Comparison of ENCODE assay signal across 21 cellular contexts in genomic region chr3:103949690-103950089, GRCh38.
"Had no signal": no experiment of that assay in that cellular context is flagged by ENCODE, and none has a peak within 500 bp of the region (broad histone marks: within the 10 kb centered on the region; RNA-seq: fewer than 3 reads in every experiment).

No MANE protein-coding gene starts in this region.

- H3K27me3 Mint-ChIP-seq: activated B cell treated with CpG ODN at 0.5 μM for 24 hours; activated CD4-positive, alpha-beta memory T cell treated with anti-CD3 and anti-CD28 coated beads, Interleukin-2, amount 10 ng/mL, durations not matched to agents 7 days and 5 days; activated naive CD8-positive, alpha-beta T cell treated with anti-CD3 and anti-CD28 coated beads, Interleukin-2, amount 10 ng/mL, durations not matched to agents 7 days and 5 days had no signal

- H2AFZ ChIP-seq: parathyroid adenoma had no signal

- H3K4me3 ChIP-seq: coronary artery, heart left ventricle, upper lobe of left lung had no signal

- H3K36me3 ChIP-seq: heart left ventricle, upper lobe of left lung had no signal

- H3K9me3 Mint-ChIP-seq: activated B cell treated with CpG ODN at 0.5 μM for 24 hours; activated CD4-positive, alpha-beta memory T cell treated with anti-CD3 and anti-CD28 coated beads, Interleukin-2, amount 10 ng/mL, durations not matched to agents 7 days and 5 days; activated naive CD4-positive, alpha-beta T cell treated with anti-CD3 and anti-CD28 coated beads for 36 hours; activated naive CD8-positive, alpha-beta T cell treated with anti-CD3 and anti-CD28 coated beads, Interleukin-2, amount 10 ng/mL, durations not matched to agents 7 days and 5 days; activated T-cell treated with anti-CD3 and anti-CD28 coated beads, Interleukin-2, amount 50 U/mL, for 72 hours; endodermal cell; nephron progenitor cell; T-helper 1 cell treated with Interleukin-12 subunit alpha and Interleukin-12 subunit beta and Interleukin-4 antibody, amounts not matched to agents 30 μg/mL and 1 μg/mL, for 36 hours had no signal

- H3K79me2 ChIP-seq: parathyroid adenoma had no signal

- H3K4me1 ChIP-seq: heart left ventricle, parathyroid adenoma, upper lobe of left lung had no signal

- H3K27ac Mint-ChIP-seq: activated B cell treated with CpG ODN at 0.5 μM for 24 hours; activated CD4-positive, alpha-beta memory T cell treated with anti-CD3 and anti-CD28 coated beads, Interleukin-2, amount 10 ng/mL, durations not matched to agents 7 days and 5 days; activated naive CD4-positive, alpha-beta T cell treated with anti-CD3 and anti-CD28 coated beads for 36 hours; activated naive CD8-positive, alpha-beta T cell treated with anti-CD3 and anti-CD28 coated beads, Interleukin-2, amount 10 ng/mL, durations not matched to agents 7 days and 5 days; activated T-cell treated with anti-CD3 and anti-CD28 coated beads, Interleukin-2, amount 50 U/mL, for 72 hours; endodermal cell; nephron progenitor cell; T-helper 1 cell treated with Interleukin-12 subunit alpha and Interleukin-12 subunit beta and Interleukin-4 antibody, amounts not matched to agents 30 μg/mL and 1 μg/mL, for 36 hours had no signal

- H3K9me3 ChIP-seq: heart left ventricle, upper lobe of left lung had no signal

- H3K9ac ChIP-seq: parathyroid adenoma had no signal

- ATAC-seq: activated T-cell treated with anti-CD3 and anti-CD28 coated beads, Interleukin-2, amount 50 U/mL, for 72 hours; heart left ventricle; left cardiac atrium had no signal

- H3K27me3 ChIP-seq: heart left ventricle, upper lobe of left lung had no signal

- H3K27ac ChIP-seq: coronary artery, epithelial cell of prostate, heart left ventricle, parathyroid adenoma, upper lobe of left lung had no signal

- DNase-seq: activated B cell treated with CpG ODN at 0.5 μM for 24 hours; activated CD4-positive, alpha-beta memory T cell treated with anti-CD3 and anti-CD28 coated beads, Interleukin-2, amount 10 ng/mL, durations not matched to agents 7 days and 5 days; activated CD4-positive, alpha-beta T cell treated with anti-CD3 and anti-CD28 coated beads for 4 hours; activated effector memory CD4-positive, alpha-beta T cell treated with Interleukin-2 at 50 U/mL for 16 hours; activated naive CD4-positive, alpha-beta T cell treated with anti-CD3 and anti-CD28 coated beads for 36 hours; activated naive CD8-positive, alpha-beta T cell treated with anti-CD3 and anti-CD28 coated beads, Interleukin-2, amount 10 ng/mL, durations not matched to agents 7 days and 5 days; activated T-cell treated with anti-CD3 and anti-CD28 coated beads, Interleukin-2, amount 50 U/mL, for 72 hours; amniotic stem cell; cerebellar nuclear complex; endodermal cell; heart left ventricle; left cardiac atrium; mesenchymal stem cell; nephron progenitor cell; stimulated activated CD4-positive, alpha-beta T cell treated with anti-CD3 and anti-CD28 coated beads, Interleukin-4, amount 100 ng/mL, for 1 hour; stimulated activated naive CD4-positive, alpha-beta T cell; upper lobe of left lung had no signal

- H3K36me3 Mint-ChIP-seq: activated naive CD8-positive, alpha-beta T cell treated with anti-CD3 and anti-CD28 coated beads, Interleukin-2, amount 10 ng/mL, durations not matched to agents 7 days and 5 days had no signal

- H3K4me1 Mint-ChIP-seq: activated B cell treated with CpG ODN at 0.5 μM for 24 hours; activated CD4-positive, alpha-beta memory T cell treated with anti-CD3 and anti-CD28 coated beads, Interleukin-2, amount 10 ng/mL, durations not matched to agents 7 days and 5 days; activated naive CD8-positive, alpha-beta T cell treated with anti-CD3 and anti-CD28 coated beads, Interleukin-2, amount 10 ng/mL, durations not matched to agents 7 days and 5 days; endodermal cell had no signal

- H3K4me3 Mint-ChIP-seq: activated B cell treated with CpG ODN at 0.5 μM for 24 hours; activated CD4-positive, alpha-beta memory T cell treated with anti-CD3 and anti-CD28 coated beads, Interleukin-2, amount 10 ng/mL, durations not matched to agents 7 days and 5 days; activated naive CD4-positive, alpha-beta T cell treated with anti-CD3 and anti-CD28 coated beads for 36 hours; activated naive CD8-positive, alpha-beta T cell treated with anti-CD3 and anti-CD28 coated beads, Interleukin-2, amount 10 ng/mL, durations not matched to agents 7 days and 5 days; activated T-cell treated with anti-CD3 and anti-CD28 coated beads, Interleukin-2, amount 50 U/mL, for 72 hours; endodermal cell; nephron progenitor cell; T-helper 1 cell treated with Interleukin-12 subunit alpha and Interleukin-12 subunit beta and Interleukin-4 antibody, amounts not matched to agents 30 μg/mL and 1 μg/mL, for 36 hours had no signal
